ENCODE assay signal across 24 cellular contexts in genomic region chr5:60417500-60418181, GRCh38.
"Had no signal": no experiment of that assay in that cellular context is flagged by ENCODE, and none has a peak within 500 bp of the region (broad histone marks: within the 10 kb centered on the region; RNA-seq: fewer than 3 reads in every experiment).

No MANE protein-coding gene starts in this region.

- H3K4me1 Mint-ChIP-seq: activated CD4-positive, alpha-beta T cell treated with anti-CD3 and anti-CD28 coated beads, Interleukin-2, amount 10 ng/mL, durations not matched to agents 7 days and 5 days; activated naive CD8-positive, alpha-beta T cell treated with anti-CD3 and anti-CD28 coated beads, Interleukin-2, amount 50 U/mL, for 24 hours; T-helper 17 cell had no signal

- H3K36me3 ChIP-seq: SJSA1 had no signal

- H3K9me3 ChIP-seq: body of pancreas, SJSA1 had no signal

- H3K4me3 ChIP-seq: ascending aorta, body of pancreas, SJSA1 had no signal

- H3K4me1 ChIP-seq: body of pancreas, SJSA1 had no signal

- H3K36me3 Mint-ChIP-seq: activated CD4-positive, alpha-beta memory T cell treated with anti-CD3 and anti-CD28 coated beads for 36 hours had no signal

- H3K27me3 Mint-ChIP-seq: activated CD4-positive, alpha-beta memory T cell treated with anti-CD3 and anti-CD28 coated beads for 36 hours; activated naive CD8-positive, alpha-beta T cell treated with anti-CD3 and anti-CD28 coated beads, Interleukin-2, amount 50 U/mL, for 24 hours; T-helper 17 cell had no signal

- H3K27me3 ChIP-seq: ascending aorta, body of pancreas, SJSA1 had no signal

- H3K27ac Mint-ChIP-seq: activated B cell treated with CpG ODN at 0.5 μM for 24 hours; activated CD4-positive, alpha-beta memory T cell treated with anti-CD3 and anti-CD28 coated beads for 36 hours; activated CD4-positive, alpha-beta T cell treated with anti-CD3 and anti-CD28 coated beads, Interleukin-2, amount 10 ng/mL, durations not matched to agents 7 days and 5 days; activated naive CD4-positive, alpha-beta T cell treated with anti-CD3 and anti-CD28 coated beads, Interleukin-2, amount 50 U/mL, for 72 hours; activated naive CD8-positive, alpha-beta T cell treated with anti-CD3 and anti-CD28 coated beads, Interleukin-2, amount 50 U/mL, for 24 hours; T-helper 17 cell had no signal

- H3K27ac ChIP-seq: body of pancreas, SJSA1 had no signal

- H3K4me3 Mint-ChIP-seq: activated B cell treated with CpG ODN at 0.5 μM for 24 hours; activated CD4-positive, alpha-beta memory T cell treated with anti-CD3 and anti-CD28 coated beads for 36 hours; activated CD4-positive, alpha-beta T cell treated with anti-CD3 and anti-CD28 coated beads, Interleukin-2, amount 10 ng/mL, durations not matched to agents 7 days and 5 days; activated naive CD8-positive, alpha-beta T cell treated with anti-CD3 and anti-CD28 coated beads, Interleukin-2, amount 50 U/mL, for 24 hours; activated T-cell treated with anti-CD3 and anti-CD28 coated beads, Interleukin-2, amount 50 U/mL, for 4 hours; T-helper 17 cell had no signal

- H3K9me3 Mint-ChIP-seq: activated CD4-positive, alpha-beta memory T cell treated with anti-CD3 and anti-CD28 coated beads for 36 hours; activated naive CD8-positive, alpha-beta T cell treated with anti-CD3 and anti-CD28 coated beads, Interleukin-2, amount 50 U/mL, for 24 hours had no signal

- DNase-seq: activated B cell treated with CpG ODN at 0.5 μM for 24 hours; activated CD4-positive, alpha-beta memory T cell treated with anti-CD3 and anti-CD28 coated beads for 36 hours; activated CD4-positive, alpha-beta T cell treated with anti-CD3 and anti-CD28 coated beads, Interleukin-2, amount 10 ng/mL, durations not matched to agents 7 days and 5 days; activated CD8-positive, alpha-beta memory T cell treated with anti-CD3 and anti-CD28 coated beads for 24 hours; activated effector memory CD4-positive, alpha-beta T cell treated with anti-CD3 and anti-CD28 coated beads, Interleukin-2, amount 50 U/mL, for 16 hours; activated naive CD4-positive, alpha-beta T cell treated with Interleukin-2 at 50 U/mL for 16 hours; activated naive CD8-positive, alpha-beta T cell treated with anti-CD3 and anti-CD28 coated beads, Interleukin-2, amount 50 U/mL, for 24 hours; activated T-cell treated with anti-CD3 and anti-CD28 coated beads, Interleukin-2, amount 50 U/mL, for 4 hours; amniotic stem cell; body of pancreas; MM.1S; NCI-H1105; NCI-H1436; NCI-H1694 treated with DMSO at 0.1 percent for 48 hours; NCI-H2029 treated with DMSO at 0.1 percent for 48 hours; NCI-H345; NCI-H510A treated with DMSO at 0.1 percent for 48 hours; NCI-H69; SHP77; T-helper 17 cell; T-helper 9 cell had no signal
